Comparison of ENCODE assay signal across 7 cellular contexts in the genomic region with DNA sequence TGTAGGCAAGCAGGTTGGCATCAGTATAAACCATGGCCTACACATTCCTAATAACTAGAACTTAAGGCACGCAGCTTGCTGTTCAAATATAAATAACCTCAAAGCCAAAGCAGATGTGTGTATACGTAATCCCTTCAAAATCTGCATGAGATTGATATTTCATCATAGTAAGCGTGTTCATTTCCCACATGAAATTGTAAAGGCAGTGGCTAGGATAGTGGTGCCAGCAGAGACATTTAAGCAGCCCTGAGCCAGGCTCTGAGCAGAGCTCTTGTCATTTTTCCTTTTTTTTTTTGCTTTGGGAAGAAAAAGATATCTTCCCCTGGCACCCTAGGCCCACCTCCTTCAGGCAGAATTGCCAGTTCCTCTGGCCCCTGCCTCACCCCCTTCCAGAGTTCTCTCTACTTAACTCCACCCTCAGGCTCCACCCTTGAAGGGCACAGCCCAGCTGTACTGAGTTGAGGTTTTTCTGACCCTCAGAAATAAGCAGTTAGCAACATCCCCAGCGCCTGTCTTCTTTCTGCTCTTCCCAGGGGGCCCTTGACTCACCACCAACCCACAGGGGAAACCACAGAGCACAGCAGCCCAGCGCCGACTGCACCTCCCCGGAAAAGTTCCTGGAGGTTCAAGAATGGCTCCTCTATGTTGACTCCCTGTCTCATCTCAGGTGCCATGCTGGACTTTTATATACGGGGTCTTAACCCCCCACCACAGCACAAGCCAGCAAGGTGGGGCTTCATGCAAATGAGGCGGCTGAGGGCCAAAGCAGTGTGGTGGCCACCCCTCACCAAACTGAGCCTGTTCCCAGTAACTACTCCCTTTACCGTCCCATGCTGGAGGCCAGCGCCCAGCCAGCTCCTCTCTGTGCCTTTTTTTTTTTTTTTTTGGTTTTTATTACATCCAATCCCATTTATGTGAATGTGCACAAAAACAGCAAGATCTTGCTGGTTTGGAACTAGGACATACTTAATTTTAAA.
A peak's percentile ranks its signal among the peaks of the same experiment; 100 is the strongest.
DNase-seq lines count a peak whose midpoint lies in the region; ATAC-seq and TF ChIP-seq lines count a peak whose summit lies in the region.

No MANE protein-coding gene starts in this region.

- H3K4me3 ChIP-seq in fibroblast of pulmonary artery (replicated peaks; ENCODE audit: low read depth, low read length) = no peak overlapping the region

- ATAC-seq in GM19372 (IDR thresholded peaks at IDR 0.05; ENCODE audit: low read depth, unreplicated experiment) = peak; percentile 64
- peak; percentile 79 for ATAC-seq in HG03378 (IDR thresholded peaks at IDR 0.05; ENCODE audit: unreplicated experiment)
- ATAC-seq in HG02973 (IDR thresholded peaks at IDR 0.05; ENCODE audit: unreplicated experiment) = no peak
- no peak for ATAC-seq in HG03159 (IDR thresholded peaks at IDR 0.05; ENCODE audit: unreplicated experiment)

- no peak for TF ChIP-seq CTCF in fibroblast of pulmonary artery (IDR thresholded peaks at IDR 0.05; ENCODE audit: low read length, missing control alignments)

- DNase-seq in activated CD4-positive, alpha-beta T cell treated with anti-CD3 and anti-CD28 coated beads for 4 hours = peak; percentile 25 to 29
- peak; percentile 31 for DNase-seq in fibroblast of pulmonary artery (ENCODE audit: low read depth)
- peak; percentile 8 for DNase-seq in stimulated activated CD8-positive, alpha-beta memory T cell treated with anti-CD3 and anti-CD28 coated beads, Interleukin-12 subunit alpha, Interleukin-12 subunit beta, amount 100 ng/mL, for 1 hour (ENCODE audit: low read depth)

Comparison
In these comparisons a context has a peak if more than half of its experiments do, and no peak if none do; other contexts are left out.
1. ATAC-seq: peak in GM19372 (single experiment) and HG03378 (single experiment); none in HG02973 (single experiment) and HG03159 (single experiment).
2. Peak in every context shown above with its lines, with median percentiles within 50 percentile points of each other: DNase-seq.